ENCODE assay signal across 16 cellular contexts in genomic region chrX:6149231-6149870, GRCh38.
DNase-seq lines count a peak whose midpoint lies in the region; ATAC-seq and TF ChIP-seq lines count a peak whose summit lies in the region.
"Had no signal": no experiment of that assay in that cellular context is flagged by ENCODE, and none has a peak within 500 bp of the region (broad histone marks: within the 10 kb centered on the region; RNA-seq: fewer than 3 reads in every experiment).

No MANE protein-coding gene starts in this region.

- H3K27ac ChIP-seq in hepatocyte: no peak overlapping the region
- H3K27ac ChIP-seq: uterus had no signal

- H3K79me2 ChIP-seq in hepatocyte: no peaks in the 10 kb centered on the region

- no peaks in the 10 kb centered on the region for H3K9me2 ChIP-seq in hepatocyte (replicated peaks; ENCODE audit: insufficient read depth)

- H3K27me3 ChIP-seq in hepatocyte: no peaks in the 10 kb centered on the region
- H3K27me3 ChIP-seq: uterus had no signal

- no peak overlapping the region for H3K4me2 ChIP-seq in hepatocyte

- 50% methylated on average over 3 of the region's 3 CpGs for WGBS in hepatocyte (ENCODE audit: low lambda C conversion rate, missing lambda C conversion rate)

- H3K36me3 ChIP-seq in hepatocyte (replicated peaks; ENCODE audit: insufficient read depth, low read depth): no peaks in the 10 kb centered on the region
- H3K36me3 ChIP-seq: uterus had no signal

- no peaks in the 10 kb centered on the region for H3K9me3 ChIP-seq in hepatocyte (ENCODE audit: low read depth)
- H3K9me3 ChIP-seq: uterus had no signal

- no peak for ATAC-seq in GM19023 (IDR thresholded peaks at IDR 0.05; ENCODE audit: unreplicated experiment)
- ATAC-seq in GM21381 (IDR thresholded peaks at IDR 0.05; ENCODE audit: unreplicated experiment): no peak
- ATAC-seq in HG03135 (IDR thresholded peaks at IDR 0.05; ENCODE audit: unreplicated experiment): no peak
- ATAC-seq: left colon had no signal

- H2AFZ ChIP-seq in hepatocyte: no peak overlapping the region

- peak; percentile 76 for DNase-seq in DMS153 treated with DMSO at 0.1 percent for 48 hours (lab: John Stamatoyannopoulos, UW; ENCODE audit: unreplicated experiment)
- DNase-seq in NCI-H1436 (lab: John Stamatoyannopoulos, UW): peak; percentile 15
- DNase-seq in NCI-H69 (lab: John Stamatoyannopoulos, UW): peak; percentile 88
- peak; percentile 9 for DNase-seq in medulla oblongata (ENCODE audit: extremely low spot score)
- DNase-seq in hepatocyte (ENCODE audit: low spot score): no peak
- DNase-seq: activated T-cell treated with anti-CD3 and anti-CD28 coated beads, Interleukin-2, amount 50 U/mL, for 48 hours; erythroblast; HFFc6; left colon; NCI-H226; stimulated activated CD8-positive, alpha-beta memory T cell treated with anti-CD3 and anti-CD28 coated beads, Interleukin-4, amount 100 ng/mL, for 48 hours; T-helper 9 cell; uterus had no signal

- no peaks in the 10 kb centered on the region for H4K20me1 ChIP-seq in hepatocyte (ENCODE audit: insufficient read depth, poor library complexity, severe bottlenecking)

- no peak for TF ChIP-seq CTCF in hepatocyte (IDR thresholded peaks at IDR 0.05; ENCODE audit: poor library complexity)

- H3K4me1 ChIP-seq in hepatocyte (ENCODE audit: insufficient read depth): no peaks in the 10 kb centered on the region
- H3K4me1 ChIP-seq: uterus had no signal

- H3K4me3 ChIP-seq in hepatocyte: no peak overlapping the region
- H3K4me3 ChIP-seq: uterus had no signal
